In the genomic region with DNA sequence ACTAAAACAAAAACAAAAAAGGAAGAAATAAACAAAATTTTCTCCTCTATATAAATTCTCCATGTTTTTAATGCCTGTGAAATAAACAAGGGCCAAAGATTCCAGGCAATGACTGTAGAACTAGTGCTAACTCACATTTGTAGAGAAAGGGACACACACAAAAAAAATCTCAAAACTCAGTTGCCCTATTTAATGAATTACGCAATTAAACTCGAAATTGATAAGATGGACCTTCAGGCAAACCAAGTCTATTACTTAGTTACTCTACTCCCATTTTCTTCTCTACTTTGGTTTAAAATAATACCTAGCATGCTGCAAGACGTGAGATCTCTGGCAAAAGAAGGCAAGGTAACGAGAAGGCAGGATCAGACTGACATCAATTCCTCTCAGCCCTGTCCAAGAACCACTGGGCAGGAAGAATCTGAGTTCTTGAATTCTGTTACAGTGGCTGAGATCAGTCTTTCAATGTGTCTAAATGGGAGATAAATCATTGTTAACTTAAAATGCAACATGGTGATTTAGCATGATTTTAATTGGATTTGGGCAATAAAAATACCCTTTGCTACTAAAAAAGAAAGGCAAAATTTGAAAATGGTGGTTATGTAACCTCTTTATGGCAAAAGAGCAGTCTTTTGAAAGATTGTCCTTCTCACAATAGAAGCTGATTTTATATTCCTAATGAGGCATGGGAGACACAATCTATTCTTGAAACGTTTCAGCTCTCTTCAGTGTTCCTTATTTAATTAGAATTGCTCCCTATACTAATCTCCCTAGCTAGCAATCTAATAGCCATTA, we compare ENCODE assay signal across 16 cellular contexts. TPM values are rescaled to one million over a fixed set of nuclear protein-coding genes. Genes with fewer than 3 reads are reported as not detected.
DNase-seq lines count a peak whose midpoint lies in the region; ATAC-seq and TF ChIP-seq lines count a peak whose summit lies in the region.
"Had no signal": no experiment of that assay in that cellular context is flagged by ENCODE, and none has a peak within 500 bp of the region (broad histone marks: within the 10 kb centered on the region; RNA-seq: fewer than 3 reads in every experiment).

No MANE protein-coding gene starts in this region.

- H2AFZ ChIP-seq in IMR-90 (replicated peaks; ENCODE audit: low read length, poor library complexity) (no peak overlapping the region), PC-3 (ENCODE audit: low read length) (no peak overlapping the region), neuron (ENCODE audit: low read depth, low read length) (peak overlapping the region; percentile 33)

- no peak overlapping the region for H3K23ac ChIP-seq in IMR-90 (ENCODE audit: low read depth, low read length)

- H3K9me3 ChIP-seq in IMR-90 (ENCODE audit: control insufficient read depth, insufficient read depth, low read length): no peaks in the 10 kb centered on the region
- no peaks in the 10 kb centered on the region for H3K9me3 ChIP-seq in PC-3 (ENCODE audit: low read length)
- H3K9me3 ChIP-seq in neuron (ENCODE audit: low read length): no peaks in the 10 kb centered on the region

- no peak overlapping the region for H2BK20ac ChIP-seq in IMR-90 (ENCODE audit: low read depth, low read length)

- no peak for ATAC-seq in IMR-90 (ENCODE audit: low read depth)
- no peak for ATAC-seq in PC-3
- ATAC-seq in GM18907 (IDR thresholded peaks at IDR 0.05; ENCODE audit: unreplicated experiment): no peak
- ATAC-seq in stimulated activated naive CD8-positive, alpha-beta T cell treated with anti-CD3 and anti-CD28 coated beads, Interleukin-15, amount 100 ng/mL, for 72 hours: no peak
- ATAC-seq: GM12878 had no signal

- H3K4me2 ChIP-seq in IMR-90 (ENCODE audit: low read depth, low read length) (no peak overlapping the region), PC-3 (ENCODE audit: low read length) (no peak overlapping the region)
- H3K4me2 ChIP-seq: BLaER1 treated with 17β-estradiol and CSF1 and Interleukin-3, amounts not matched to agents 10 nM and 100 nM had no signal

- no peak overlapping the region for H3K56ac ChIP-seq in IMR-90 (ENCODE audit: extremely low read depth, insufficient read depth, low read length)

- POLR2A ChIA-PET in IMR-90 (lab: Charles Lee; ENCODE audit: unreplicated experiment): no interaction called here
- POLR2A ChIA-PET in PC-3 (lab: Charles Lee; ENCODE audit: unreplicated experiment): no interaction called here

- no peaks in the 10 kb centered on the region for H3K79me2 ChIP-seq in PC-3 (ENCODE audit: low read length)

- DNase-seq in NCI-H82 (lab: John Stamatoyannopoulos, UW): peak; percentile 32
- DNase-seq in NCI-H82 treated with DMSO at 0.1 percent for 48 hours (lab: John Stamatoyannopoulos, UW; ENCODE audit: unreplicated experiment): no peak
- no peak for DNase-seq in IMR-90
- no peak for DNase-seq in PC-3
- no peak for DNase-seq in foreskin fibroblast
- DNase-seq in stimulated activated naive CD8-positive, alpha-beta T cell treated with anti-CD3 and anti-CD28 coated beads, Interleukin-15, amount 100 ng/mL, for 72 hours: no peak
- DNase-seq: 8988T; ACHN; CD4-positive, CD25-positive, alpha-beta regulatory T cell; HCEC 1CT; KBM-7 had no signal

- H3K18ac ChIP-seq in IMR-90 (ENCODE audit: low read depth, low read length): no peak overlapping the region

- no peak overlapping the region for H4K5ac ChIP-seq in IMR-90 (ENCODE audit: low read depth, low read length)

- H3K27ac ChIP-seq in IMR-90 (ENCODE audit: insufficient read depth, low read length): no peak overlapping the region
- no peak overlapping the region for H3K27ac ChIP-seq in PC-3 (ENCODE audit: low read length)
- H3K27ac ChIP-seq: BLaER1 treated with 17β-estradiol and CSF1 and Interleukin-3, amounts not matched to agents 10 nM and 100 nM; HL-60 had no signal

- no peaks in the 10 kb centered on the region for H3K9me2 ChIP-seq in PC-3 (replicated peaks; ENCODE audit: low read length)

- H3K27me3 ChIP-seq in IMR-90 (ENCODE audit: control insufficient read depth, insufficient read depth, low read length) (no peaks in the 10 kb centered on the region), PC-3 (ENCODE audit: low read length) (no peaks in the 10 kb centered on the region), neuron (ENCODE audit: insufficient read depth, low read length) (no peaks in the 10 kb centered on the region)
- H3K27me3 ChIP-seq: BLaER1 treated with 17β-estradiol and CSF1 and Interleukin-3, amounts not matched to agents 10 nM and 100 nM had no signal

- H3K79me1 ChIP-seq in IMR-90 (ENCODE audit: low read depth in 1 of 2, low read length in 2 of 2): no peaks in the 10 kb centered on the region; a peak in 1 of 4 replicates

- TF ChIP-seq RAD21 in IMR-90 (IDR thresholded peaks at IDR 0.05; ENCODE audit: low read length): no peak

- H2BK15ac ChIP-seq in IMR-90 (ENCODE audit: low read depth, low read length): no peak overlapping the region

- no peaks in the 10 kb centered on the region for H3K27me3 Mint-ChIP-seq in stimulated activated naive CD8-positive, alpha-beta T cell treated with anti-CD3 and anti-CD28 coated beads, Interleukin-15, amount 100 ng/mL, for 72 hours
- H3K27me3 Mint-ChIP-seq: CD4-positive, CD25-positive, alpha-beta regulatory T cell had no signal

- no peak overlapping the region for H4K8ac ChIP-seq in IMR-90 (ENCODE audit: low read depth in 2 of 2, low read length in 2 of 2)

- no peaks in the 10 kb centered on the region for H3F3A ChIP-seq in PC-3 (ENCODE audit: low read length, unreplicated experiment)

- in situ Hi-C loops in IMR-90 (cut with MboI; ENCODE audit: low sequenced_read_pairs): no loop called here

- no peak overlapping the region for H2AK5ac ChIP-seq in IMR-90 (ENCODE audit: low read depth, low read length)

- H3K36me3 ChIP-seq in IMR-90 (ENCODE audit: control insufficient read depth, insufficient read depth, low read length) (no peaks in the 10 kb centered on the region), PC-3 (ENCODE audit: low read depth, low read length) (no peaks in the 10 kb centered on the region), neuron (ENCODE audit: insufficient read depth, low read length) (no peaks in the 10 kb centered on the region)
- H3K36me3 ChIP-seq: BLaER1 treated with 17β-estradiol and CSF1 and Interleukin-3, amounts not matched to agents 10 nM and 100 nM had no signal

- CTCF ChIA-PET in IMR-90 (lab: Yijun Ruan, JAX): no interaction called here
- CTCF ChIA-PET in PC-3 (lab: Charles Lee): no interaction called here

- no peak for TF ChIP-seq CTCF in IMR-90 (conservative IDR thresholded peaks at IDR 0.05; ENCODE audit: low read depth, low read length)
- no peak for TF ChIP-seq CTCF in PC-3 (conservative IDR thresholded peaks at IDR 0.05; ENCODE audit: low read depth, low read length)
- TF ChIP-seq CTCF in foreskin fibroblast (IDR thresholded peaks at IDR 0.05; ENCODE audit: low read depth, low read length): no peak

- H3K9ac ChIP-seq in IMR-90 (ENCODE audit: low read depth, low read length): no peak overlapping the region
- H3K9ac ChIP-seq in PC-3 (ENCODE audit: low read length): peak overlapping the region; percentile 9; the same call in 1 of the 2 replicates
- H3K9ac ChIP-seq: BLaER1 treated with 17β-estradiol and CSF1 and Interleukin-3, amounts not matched to agents 10 nM and 100 nM had no signal

- H3K4me3 Mint-ChIP-seq in stimulated activated naive CD8-positive, alpha-beta T cell treated with anti-CD3 and anti-CD28 coated beads, Interleukin-15, amount 100 ng/mL, for 72 hours: no peak overlapping the region
- H3K4me3 Mint-ChIP-seq: CD4-positive, CD25-positive, alpha-beta regulatory T cell had no signal

- no peak overlapping the region for H3K4me3 ChIP-seq in IMR-90 (ENCODE audit: insufficient read depth, low read depth, low read length)
- H3K4me3 ChIP-seq in PC-3 (ENCODE audit: low read length): no peak overlapping the region
- H3K4me3 ChIP-seq in neuron (ENCODE audit: low read length): no peak overlapping the region
- no peak overlapping the region for H3K4me3 ChIP-seq in foreskin fibroblast (ENCODE audit: low read depth in 1 of 2, low read length in 2 of 2)
- H3K4me3 ChIP-seq: BLaER1 treated with 17β-estradiol and CSF1 and Interleukin-3, amounts not matched to agents 10 nM and 100 nM; GM12878 had no signal

- BruUV-seq in IMR-90 (replicated peaks; lab: Mats Ljungman, UMichigan): no TSS peak
- BruUV-seq in PC-3 (replicated peaks; lab: Mats Ljungman, UMichigan): no TSS peak

- no peak overlapping the region for H3K4ac ChIP-seq in IMR-90 (ENCODE audit: low read depth, low read length)

- no peak overlapping the region for H3K14ac ChIP-seq in IMR-90 (replicated peaks; ENCODE audit: low read depth, low read length)

- H3K9me3 Mint-ChIP-seq in stimulated activated naive CD8-positive, alpha-beta T cell treated with anti-CD3 and anti-CD28 coated beads, Interleukin-15, amount 100 ng/mL, for 72 hours: no peaks in the 10 kb centered on the region

- no peak overlapping the region for H2BK5ac ChIP-seq in IMR-90 (ENCODE audit: low read depth, low read length, poor library complexity, severe bottlenecking)

- peaks cover 7% of the 10 kb centered on the region; the same call in 1 of the 2 replicates for H3K9me1 ChIP-seq in IMR-90 (ENCODE audit: insufficient read depth, low read length)

- TF ChIP-seq POLR2A in IMR-90 (IDR thresholded peaks at IDR 0.05; ENCODE audit: low read depth, low read length): no peak

- dilution Hi-C loops in IMR-90 (cut with HindIII; ENCODE audit: low sequenced_read_pairs, unreplicated experiment): no loop called here

- no CpG with 5 or more reads among the region's 5 CpGs for WGBS in IMR-90 (ENCODE audit: extremely low coverage in 2 of 2, insufficient read length in 1 of 2), 2 experiments

- H3K27ac Mint-ChIP-seq in stimulated activated naive CD8-positive, alpha-beta T cell treated with anti-CD3 and anti-CD28 coated beads, Interleukin-15, amount 100 ng/mL, for 72 hours: no peak overlapping the region
- H3K27ac Mint-ChIP-seq: CD4-positive, CD25-positive, alpha-beta regulatory T cell had no signal

- H4K20me1 ChIP-seq in IMR-90 (ENCODE audit: insufficient read depth, low read length): no peaks in the 10 kb centered on the region
- no peaks in the 10 kb centered on the region for H4K20me1 ChIP-seq in PC-3 (ENCODE audit: low read length)
- H4K20me1 ChIP-seq: BLaER1 treated with 17β-estradiol and CSF1 and Interleukin-3, amounts not matched to agents 10 nM and 100 nM had no signal

- H2BK120ac ChIP-seq in IMR-90 (ENCODE audit: low read depth, low read length): no peak overlapping the region

- no peaks in the 10 kb centered on the region for H3K4me1 Mint-ChIP-seq in stimulated activated naive CD8-positive, alpha-beta T cell treated with anti-CD3 and anti-CD28 coated beads, Interleukin-15, amount 100 ng/mL, for 72 hours
- H3K4me1 Mint-ChIP-seq: CD4-positive, CD25-positive, alpha-beta regulatory T cell had no signal

- H3K4me1 ChIP-seq in IMR-90 (ENCODE audit: control insufficient read depth, insufficient read depth, low read length): peaks cover 2% of the 10 kb centered on the region
- peaks cover 14% of the 10 kb centered on the region for H3K4me1 ChIP-seq in PC-3 (ENCODE audit: insufficient read depth, low read length)
- peaks cover 6% of the 10 kb centered on the region for H3K4me1 ChIP-seq in neuron (ENCODE audit: insufficient read depth, low read length)

- peak overlapping the region; percentile 18; the same call in 1 of the 2 replicates for H4K91ac ChIP-seq in IMR-90 (ENCODE audit: insufficient read depth, low read depth, low read length)

- no peak overlapping the region for H2AK9ac ChIP-seq in IMR-90 (replicated peaks; ENCODE audit: low read depth, low read length, poor library complexity)

- intact Hi-C loops in IMR-90 (cut with micrococcal nuclease) (no loop called here), PC-3 (cut with micrococcal nuclease) (no loop called here)

RNA-seq across cellular contexts. Expression of a gene that starts 26.0 kb away (rescaled TPM):
- total RNA-seq in IMR-90 (2012; rRNA removed): 21.1 and 26.4 TPM in 2 replicates
- polyA plus RNA-seq in IMR-90 (2012; rRNA removed): 47.9 and 53.9 TPM in 2 replicates
- 35.5 and 39.0 TPM in 2 replicates for polyA plus RNA-seq in IMR-90 (2012; cell fraction: cytosol; rRNA removed)
- polyA plus RNA-seq in IMR-90 (2012; cell fraction: nucleus; rRNA removed; ENCODE audit: low replicate concordance): 63.3 and 76.1 TPM in 2 replicates
- 16.5 and 19.0 TPM in 2 replicates for total RNA-seq in PC-3 (2014; rRNA removed)
- polyA plus RNA-seq: CD4-positive, CD25-positive, alpha-beta regulatory T cell had no signal
